ENCODE assay signal across 14 cellular contexts in genomic region chr1:117685936-117686806, GRCh38.
DNase-seq lines count a peak whose midpoint lies in the region; ATAC-seq, FAIRE-seq and TF ChIP-seq lines count a peak whose summit lies in the region.
"Had no signal": no experiment of that assay in that cellular context is flagged by ENCODE, and none has a peak within 500 bp of the region (broad histone marks: within the 10 kb centered on the region; RNA-seq: fewer than 3 reads in every experiment).

No MANE protein-coding gene starts in this region.

- H3K4me1 Mint-ChIP-seq in natural killer cell = no peaks in the 10 kb centered on the region
- no peaks in the 10 kb centered on the region for H3K4me1 Mint-ChIP-seq in natural killer cell treated with Interleukin-12 subunit alpha and Interleukin-12 subunit beta and Interleukin-15 and Interleukin-18, amount 100 ng/mL, for 72 hours (ENCODE audit: low read depth in 2 of 2)

- peak overlapping the region; percentile 11 for H2AFZ ChIP-seq in endothelial cell of umbilical vein (ENCODE audit: low read depth, low read length)
- H2AFZ ChIP-seq: parathyroid adenoma had no signal

- H4K20me1 ChIP-seq in endothelial cell of umbilical vein (replicated peaks; ENCODE audit: control insufficient read depth, extremely low read depth, insufficient read depth, low read length) = no peaks in the 10 kb centered on the region

- CTCF ChIA-PET in endothelial cell of umbilical vein (lab: Charles Lee) = interaction anchor here (1.0 to 2.8 kb wide), 10 partner anchors 9 to 210 kb away, joined by 3 to 10 read pairs (median 4); partner anchors contain the start of gene TENT5C

- H3K27ac ChIP-seq in endothelial cell of umbilical vein (ENCODE audit: insufficient read depth, low read depth, low read length) = no peak overlapping the region
- H3K27ac ChIP-seq in transverse colon = peak overlapping the region in 2 of 4 donors; percentile 3 to 59
- H3K27ac ChIP-seq in adrenal gland = peak overlapping the region in 2 of 5 donors; percentile 24 to 62
- H3K27ac ChIP-seq: parathyroid adenoma had no signal

- no peaks in the 10 kb centered on the region for H3K9me3 Mint-ChIP-seq in natural killer cell
- H3K9me3 Mint-ChIP-seq in natural killer cell treated with Interleukin-12 subunit alpha and Interleukin-12 subunit beta and Interleukin-15 and Interleukin-18, amount 100 ng/mL, for 72 hours = no peaks in the 10 kb centered on the region
- H3K9me3 Mint-ChIP-seq: dendritic cell treated with granulocyte-macrophage colony-stimulating factor and Interleukin-4, amounts not matched to agents 40 ng/mL and 50 ng/mL, for 4 days; memory B cell; WTC11 had no signal

- H3K9me3 ChIP-seq in endothelial cell of umbilical vein (replicated peaks; ENCODE audit: control insufficient read depth, insufficient read depth, low read length) = no peaks in the 10 kb centered on the region
- no peaks in the 10 kb centered on the region for H3K9me3 ChIP-seq in transverse colon
- no peaks in the 10 kb centered on the region for H3K9me3 ChIP-seq in adrenal gland (replicated peaks in 1 of 3)

- POLR2A ChIA-PET in endothelial cell of umbilical vein (lab: Charles Lee) = no interaction called here

- intact Hi-C loops in natural killer cell (cut with micrococcal nuclease) = no loop called here
- intact Hi-C loops in endothelial cell of umbilical vein (cut with micrococcal nuclease) = no loop called here
- intact Hi-C loops in transverse colon (cut with DNase I; ENCODE audit: low total_unique reads) = no loop called here
- intact Hi-C loops in adrenal gland (cut with DNase I) = no loop called here

- no peak overlapping the region for H3K9ac ChIP-seq in endothelial cell of umbilical vein (replicated peaks; ENCODE audit: extremely low read depth, insufficient read depth, low read length)
- H3K9ac ChIP-seq: parathyroid adenoma had no signal

- no peaks in the 10 kb centered on the region for H3K9me1 ChIP-seq in endothelial cell of umbilical vein (replicated peaks; ENCODE audit: control insufficient read depth, extremely low read depth, insufficient read depth, low read length)

- H3K4me3 ChIP-seq in endothelial cell of umbilical vein (replicated peaks in 1 of 3; ENCODE audit: insufficient read depth in 1 of 3, low read depth in 1 of 3, low read length in 3 of 3) (no peak overlapping the region), transverse colon (no peak overlapping the region), adrenal gland (no peak overlapping the region)

- H3K4me3 Mint-ChIP-seq in natural killer cell = no peak overlapping the region
- H3K4me3 Mint-ChIP-seq in natural killer cell treated with Interleukin-12 subunit alpha and Interleukin-12 subunit beta and Interleukin-15 and Interleukin-18, amount 100 ng/mL, for 72 hours = no peak overlapping the region
- H3K4me3 Mint-ChIP-seq: dendritic cell treated with granulocyte-macrophage colony-stimulating factor and Interleukin-4, amounts not matched to agents 40 ng/mL and 50 ng/mL, for 4 days; memory B cell; WTC11 had no signal

- TF ChIP-seq CTCF in natural killer cell (IDR thresholded peaks at IDR 0.05) (no peak), endothelial cell of umbilical vein (IDR thresholded peaks at IDR 0.05; ENCODE audit: extremely low read depth in 1 of 2, insufficient read depth in 1 of 2, low read depth in 1 of 2, low read length in 2 of 2) (peak in 1 of 2 donors; percentile 24), transverse colon (IDR thresholded peaks at IDR 0.05) (peak in 1 of 5 experiments; percentile 8), adrenal gland (IDR thresholded peaks at IDR 0.05) (no peak)

- peaks cover 0 to 6% of the 10 kb centered on the region in 2 experiments for H3K27me3 ChIP-seq in endothelial cell of umbilical vein (ENCODE audit: control insufficient read depth in 2 of 2, insufficient read depth in 2 of 2, low read length in 2 of 2)
- no peaks in the 10 kb centered on the region for H3K27me3 ChIP-seq in transverse colon
- no peaks in the 10 kb centered on the region for H3K27me3 ChIP-seq in adrenal gland

- no peaks in the 10 kb centered on the region for H3K79me2 ChIP-seq in endothelial cell of umbilical vein (ENCODE audit: control insufficient read depth, insufficient read depth, low read length)
- H3K79me2 ChIP-seq: parathyroid adenoma had no signal

- peak; percentile 53 to 62 (median 54) for ATAC-seq in natural killer cell
- no peak for ATAC-seq in natural killer cell treated with Interleukin-12 subunit alpha and Interleukin-12 subunit beta and Interleukin-15 and Interleukin-18, amount 100 ng/mL, for 72 hours
- ATAC-seq: WTC11 had no signal

- H3K4me2 ChIP-seq in endothelial cell of umbilical vein (ENCODE audit: insufficient read depth, low read length) = peak overlapping the region; percentile 44

- no peak overlapping the region for H3K27ac Mint-ChIP-seq in natural killer cell
- no peak overlapping the region for H3K27ac Mint-ChIP-seq in natural killer cell treated with Interleukin-12 subunit alpha and Interleukin-12 subunit beta and Interleukin-15 and Interleukin-18, amount 100 ng/mL, for 72 hours
- H3K27ac Mint-ChIP-seq: dendritic cell treated with granulocyte-macrophage colony-stimulating factor and Interleukin-4, amounts not matched to agents 40 ng/mL and 50 ng/mL, for 4 days; memory B cell; WTC11 had no signal

- WGBS in transverse colon (ENCODE audit: low coverage in 1 of 2), 2 donors = 24 to 45% methylated on average over 5 to 6 of the region's 6 CpGs
- 36 to 57% (median 46%) methylated on average over 6 of the region's 6 CpGs for WGBS in adrenal gland, 4 donors

- DNase-seq in natural killer cell (no peak), NCI-H2107 treated with DMSO at 0.1 percent for 48 hours (lab: John Stamatoyannopoulos, UW; ENCODE audit: unreplicated experiment) (peak; percentile 70), endothelial cell of umbilical vein (ENCODE audit: low read depth, low spot score) (no peak), transverse colon (peak; percentile 61), adrenal gland (no peak), KG1 (lab: John Stamatoyannopoulos, UW) (no peak), foreskin melanocyte (no peak)
- DNase-seq in natural killer cell treated with Interleukin-12 subunit alpha and Interleukin-12 subunit beta and Interleukin-15 and Interleukin-18, amount 100 ng/mL, for 72 hours (ENCODE audit: low spot score) = no peak
- DNase-seq: NCI-H1930; stimulated activated CD4-positive, alpha-beta T cell treated with anti-CD3 and anti-CD28 coated beads, Interleukin-1b, Interleukin-23, amount 100 ng/mL, for 48 hours had no signal

- no peaks in the 10 kb centered on the region for H3K36me3 ChIP-seq in endothelial cell of umbilical vein (ENCODE audit: control insufficient read depth in 2 of 2, extremely low read depth in 1 of 2, insufficient read depth in 2 of 2, low read length in 2 of 2)
- H3K36me3 ChIP-seq in transverse colon = no peaks in the 10 kb centered on the region
- H3K36me3 ChIP-seq in adrenal gland (replicated peaks in 1 of 2) = no peaks in the 10 kb centered on the region

- FAIRE-seq in endothelial cell of umbilical vein (lab: Jason Lieb, UNC) = no peak

- dilution Hi-C loops in endothelial cell of umbilical vein (cut with MboI; ENCODE audit: extremely low pct_ligation_motif_present, low sequenced_read_pairs) = no loop called here

- TF ChIP-seq EP300 in transverse colon (IDR thresholded peaks at IDR 0.05; ENCODE audit: low read depth) = no peak

- H3K27me3 Mint-ChIP-seq in natural killer cell (ENCODE audit: low read depth in 2 of 2) = peaks cover 10 to 11% of the 10 kb centered on the region in 2 donors
- H3K27me3 Mint-ChIP-seq in natural killer cell treated with Interleukin-12 subunit alpha and Interleukin-12 subunit beta and Interleukin-15 and Interleukin-18, amount 100 ng/mL, for 72 hours = peaks cover 9 to 11% of the 10 kb centered on the region in 2 donors

- BruUV-seq in endothelial cell of umbilical vein (replicated peaks; lab: Mats Ljungman, UMichigan) = no TSS peak

- no peak for TF ChIP-seq POLR2A in endothelial cell of umbilical vein (IDR thresholded peaks at IDR 0.05; ENCODE audit: low read depth, low read length)
- TF ChIP-seq POLR2A in transverse colon (IDR thresholded peaks at IDR 0.05) = no peak
- TF ChIP-seq POLR2A in adrenal gland (IDR thresholded peaks at IDR 0.05) = no peak

- in situ Hi-C loops in transverse colon (cut with MboI; ENCODE audit: low pct_ligation_motif_present in 1 of 4, low pct_unique_long_range_greater_than_20kb in 1 of 4, low sequenced_read_pairs in 3 of 4) = no loop called here

- H3K4me1 ChIP-seq in endothelial cell of umbilical vein (ENCODE audit: control insufficient read depth, extremely low read depth, insufficient read depth, low read length) (peaks cover 22% of the 10 kb centered on the region), transverse colon (peaks cover 4 to 27% (median 19%) of the 10 kb centered on the region in 4 donors), adrenal gland (replicated peaks in 1 of 2) (peaks cover 0 to 18% of the 10 kb centered on the region in 2 donors)
- H3K4me1 ChIP-seq: parathyroid adenoma had no signal

- H3K36me3 Mint-ChIP-seq in natural killer cell = no peaks in the 10 kb centered on the region
- H3K36me3 Mint-ChIP-seq in natural killer cell treated with Interleukin-12 subunit alpha and Interleukin-12 subunit beta and Interleukin-15 and Interleukin-18, amount 100 ng/mL, for 72 hours = no peaks in the 10 kb centered on the region
- H3K36me3 Mint-ChIP-seq: memory B cell, WTC11 had no signal

TF ChIP-seq in endothelial cell of umbilical vein, 7 proteins besides CTCF, POLR2A, EP300 and RAD21:
- no peak for TF ChIP-seq MYC (IDR thresholded peaks at IDR 0.05; ENCODE audit: low read depth, low read length)
- no peak for TF ChIP-seq JUN (IDR thresholded peaks at IDR 0.05; ENCODE audit: borderline replicate concordance, insufficient read depth, insufficient read length, low read depth)
- TF ChIP-seq EZH2 (IDR thresholded peaks at IDR 0.05; ENCODE audit: borderline replicate concordance, low read depth, low read length, severe bottlenecking) = no peak
- no peak for TF ChIP-seq MAX (IDR thresholded peaks at IDR 0.05; ENCODE audit: insufficient read depth, insufficient read length)
- no peak for TF ChIP-seq GATA2 (IDR thresholded peaks at IDR 0.05; ENCODE audit: insufficient read depth, insufficient read length, low read depth, low read length)
- TF ChIP-seq POLR2AphosphoS5 (IDR thresholded peaks at IDR 0.05; ENCODE audit: insufficient read depth, low read depth, low read length) = no peak
- TF ChIP-seq FOS (IDR thresholded peaks at IDR 0.05; ENCODE audit: borderline replicate concordance, insufficient read depth, low read length) = no peak

Comparison
In these comparisons a context has a peak if more than half of its experiments do, and no peak if none do; other contexts are left out.
1. ATAC-seq: peak in natural killer cell (3 of 3); none in natural killer cell treated with Interleukin-12 subunit alpha and Interleukin-12 subunit beta and Interleukin-15 and Interleukin-18, amount 100 ng/mL, for 72 hours (0 of 2).
2. DNase-seq: peak in NCI-H2107 treated with DMSO at 0.1 percent for 48 hours (single experiment) and transverse colon (single experiment); none in natural killer cell (single experiment), natural killer cell treated with Interleukin-12 subunit alpha and Interleukin-12 subunit beta and Interleukin-15 and Interleukin-18, amount 100 ng/mL, for 72 hours (single experiment), endothelial cell of umbilical vein (single experiment), adrenal gland (0 of 7), KG1 (single experiment) and foreskin melanocyte (single experiment).